ENCODE assay signal across 14 cellular contexts in the genomic region with DNA sequence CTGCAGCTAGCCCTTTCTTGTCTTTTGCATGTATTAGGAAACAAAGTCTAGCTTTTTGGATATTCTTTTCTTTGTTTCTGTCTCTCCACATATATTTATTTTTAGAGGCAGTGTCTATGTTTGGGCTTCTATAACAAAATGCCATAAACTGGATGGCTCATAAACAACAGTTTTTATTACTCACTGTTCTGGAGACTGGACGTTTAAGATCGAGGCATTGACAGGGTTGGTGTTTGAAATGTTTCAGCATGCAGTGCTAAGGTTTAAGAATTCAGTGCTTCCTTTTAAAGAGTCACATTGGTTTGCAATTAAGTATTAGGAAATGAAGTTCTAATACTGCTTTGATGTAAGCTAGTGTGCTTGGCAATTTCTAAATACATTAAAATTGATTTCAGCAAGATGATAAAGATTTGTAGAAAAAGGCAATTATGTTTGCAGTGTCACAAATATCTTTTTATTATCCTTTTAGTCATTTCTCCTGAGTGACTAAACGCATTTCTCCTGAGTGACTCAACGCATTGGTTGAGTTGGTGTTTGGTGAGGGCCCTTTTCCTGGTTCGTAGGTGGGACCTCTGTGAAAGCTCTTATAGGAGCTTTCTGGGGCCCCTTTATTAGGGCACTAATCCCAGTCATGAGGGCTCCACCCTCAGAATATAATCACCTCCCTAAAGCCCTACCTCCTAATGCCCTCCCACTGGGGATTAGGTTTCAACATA.
DNase-seq lines count a peak whose midpoint lies in the region; FAIRE-seq lines count a peak whose summit lies in the region.
"Had no signal": no experiment of that assay in that cellular context is flagged by ENCODE, and none has a peak within 500 bp of the region (broad histone marks: within the 10 kb centered on the region; RNA-seq: fewer than 3 reads in every experiment).

No MANE protein-coding gene starts in this region.

- H3K4me3 Mint-ChIP-seq in activated T-helper 2 cell treated with anti-CD3 and anti-CD28 coated beads, Interferon-gamma antibody, Interleukin-2, Interleukin-4, amounts not matched to agents 10 μg/mL and 5 μg/mL and 100 μg/mL, durations not matched to agents 14 hours and 24 hours and 36 hours (ENCODE audit: low read depth): no peak overlapping the region
- H3K4me3 Mint-ChIP-seq: activated T-helper 1 cell treated with anti-CD3 and anti-CD28 coated beads, Interleukin-12 subunit alpha, Interleukin-12 subunit beta, Interleukin-2, Interleukin-4 antibody, amounts not matched to agents 30 ng/mL and 10 ng/mL and 1 ng/mL, durations not matched to agents 14 hours and 24 hours and 36 hours; endodermal cell had no signal

- no peak overlapping the region for H3K27ac Mint-ChIP-seq in activated T-helper 2 cell treated with anti-CD3 and anti-CD28 coated beads, Interferon-gamma antibody, Interleukin-2, Interleukin-4, amounts not matched to agents 10 μg/mL and 5 μg/mL and 100 μg/mL, durations not matched to agents 14 hours and 24 hours and 36 hours
- H3K27ac Mint-ChIP-seq: activated T-helper 1 cell treated with anti-CD3 and anti-CD28 coated beads, Interleukin-12 subunit alpha, Interleukin-12 subunit beta, Interleukin-2, Interleukin-4 antibody, amounts not matched to agents 30 ng/mL and 10 ng/mL and 1 ng/mL, durations not matched to agents 14 hours and 24 hours and 36 hours; endodermal cell had no signal

- peak; percentile 71 for DNase-seq in EL
- DNase-seq in NCI-H82 (lab: John Stamatoyannopoulos, UW): peak; percentile 75
- DNase-seq in renal cortical epithelial cell (ENCODE audit: low read depth): peak; percentile 15
- DNase-seq in NOMO-1 (lab: John Stamatoyannopoulos, UW; ENCODE audit: unreplicated experiment in 2 of 2): no peak
- no peak for DNase-seq in UCSD-AML1 (lab: John Stamatoyannopoulos, UW; ENCODE audit: unreplicated experiment)
- no peak for DNase-seq in activated T-helper 2 cell treated with anti-CD3 and anti-CD28 coated beads, Interferon-gamma antibody, Interleukin-2, Interleukin-4, amounts not matched to agents 10 μg/mL and 5 μg/mL and 100 μg/mL, durations not matched to agents 14 hours and 24 hours and 36 hours (ENCODE audit: low spot score)
- DNase-seq in NCI-H510A (lab: John Stamatoyannopoulos, UW): no peak
- DNase-seq: endodermal cell; NCI-H2081; NCI-H526 treated with DMSO at 0.1 percent for 48 hours; stimulated activated CD4-positive, alpha-beta T cell treated with anti-CD3 and anti-CD28 coated beads, Interleukin-2, amount 100 ng/mL, for 24 hours had no signal

- FAIRE-seq in endometrium (lab: Jason Lieb, UNC): peak; percentile 18
- FAIRE-seq: HepG2 had no signal

- H3K4me1 Mint-ChIP-seq in activated T-helper 2 cell treated with anti-CD3 and anti-CD28 coated beads, Interferon-gamma antibody, Interleukin-2, Interleukin-4, amounts not matched to agents 10 μg/mL and 5 μg/mL and 100 μg/mL, durations not matched to agents 14 hours and 24 hours and 36 hours (ENCODE audit: low read depth): no peaks in the 10 kb centered on the region

- H3K27me3 Mint-ChIP-seq in activated T-helper 2 cell treated with anti-CD3 and anti-CD28 coated beads, Interferon-gamma antibody, Interleukin-2, Interleukin-4, amounts not matched to agents 10 μg/mL and 5 μg/mL and 100 μg/mL, durations not matched to agents 14 hours and 24 hours and 36 hours (ENCODE audit: low read depth): no peaks in the 10 kb centered on the region

- no peaks in the 10 kb centered on the region for H3K9me3 Mint-ChIP-seq in activated T-helper 2 cell treated with anti-CD3 and anti-CD28 coated beads, Interferon-gamma antibody, Interleukin-2, Interleukin-4, amounts not matched to agents 10 μg/mL and 5 μg/mL and 100 μg/mL, durations not matched to agents 14 hours and 24 hours and 36 hours
- H3K9me3 Mint-ChIP-seq: activated T-helper 1 cell treated with anti-CD3 and anti-CD28 coated beads, Interleukin-12 subunit alpha, Interleukin-12 subunit beta, Interleukin-2, Interleukin-4 antibody, amounts not matched to agents 30 ng/mL and 10 ng/mL and 1 ng/mL, durations not matched to agents 14 hours and 24 hours and 36 hours had no signal

- no peaks in the 10 kb centered on the region for H3K36me3 Mint-ChIP-seq in activated T-helper 2 cell treated with anti-CD3 and anti-CD28 coated beads, Interferon-gamma antibody, Interleukin-2, Interleukin-4, amounts not matched to agents 10 μg/mL and 5 μg/mL and 100 μg/mL, durations not matched to agents 14 hours and 24 hours and 36 hours (ENCODE audit: low read depth)

- intact Hi-C loops in activated T-helper 2 cell treated with anti-CD3 and anti-CD28 coated beads, Interferon-gamma antibody, Interleukin-2, Interleukin-4, amounts not matched to agents 10 μg/mL and 5 μg/mL and 100 μg/mL, durations not matched to agents 14 hours and 24 hours and 36 hours (cut with micrococcal nuclease): no loop called here

Comparison
In these comparisons a context has a peak if more than half of its experiments do, and no peak if none do; other contexts are left out.
1. DNase-seq: peak in EL (single experiment), NCI-H82 (single experiment) and renal cortical epithelial cell (single experiment); none in NOMO-1 (0 of 2), UCSD-AML1 (single experiment), activated T-helper 2 cell treated with anti-CD3 and anti-CD28 coated beads, Interferon-gamma antibody, Interleukin-2, Interleukin-4, amounts not matched to agents 10 μg/mL and 5 μg/mL and 100 μg/mL, durations not matched to agents 14 hours and 24 hours and 36 hours (single experiment) and NCI-H510A (single experiment).